ENCODE assay signal across 30 cellular contexts in the genomic region with DNA sequence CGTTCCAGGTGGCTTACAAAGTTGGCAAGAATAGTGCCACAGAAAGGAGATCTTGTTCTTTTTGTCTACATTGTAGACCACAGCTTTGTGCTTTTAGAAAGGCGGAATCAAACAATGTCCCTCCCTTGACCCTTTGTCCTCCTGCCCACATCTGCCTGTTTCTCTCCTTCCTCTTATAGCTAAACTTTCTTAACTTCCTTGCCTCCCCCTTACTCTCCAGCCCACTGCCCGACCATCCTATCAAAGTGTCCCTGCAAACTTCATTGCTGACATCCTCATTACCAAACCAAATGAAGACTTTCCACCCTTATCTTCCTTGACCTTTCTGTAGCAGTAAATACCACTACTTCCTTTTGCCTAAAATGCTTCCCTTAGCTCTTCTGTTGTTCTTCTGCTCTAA. TPM values are rescaled to one million over a fixed set of nuclear protein-coding genes. Genes with fewer than 3 reads are reported as not detected.
DNase-seq lines count a peak whose midpoint lies in the region; ATAC-seq and TF ChIP-seq lines count a peak whose summit lies in the region.
"Had no signal": no experiment of that assay in that cellular context is flagged by ENCODE, and none has a peak within 500 bp of the region (broad histone marks: within the 10 kb centered on the region; RNA-seq: fewer than 3 reads in every experiment).

No MANE protein-coding gene starts in this region.

- H3K4me1 Mint-ChIP-seq in activated naive CD4-positive, alpha-beta T cell treated with anti-CD3 and anti-CD28 coated beads, Interleukin-2, amount 50 U/mL, for 24 hours: peaks cover 81% of the 10 kb centered on the region
- peaks cover 71 to 85% (median 72%) of the 10 kb centered on the region in 3 donors for H3K4me1 Mint-ChIP-seq in T-cell
- peaks cover 67% of the 10 kb centered on the region for H3K4me1 Mint-ChIP-seq in activated naive CD8-positive, alpha-beta T cell treated with anti-CD3 and anti-CD28 coated beads, Interleukin-2, amount 50 U/mL, for 24 hours

- H3K27ac ChIP-seq in upper lobe of right lung (no peak overlapping the region), breast epithelium (no peak overlapping the region)
- H3K27ac ChIP-seq: A549, gastroesophageal sphincter, prostate gland, sigmoid colon, thoracic aorta had no signal

- H3K9me3 Mint-ChIP-seq in activated naive CD4-positive, alpha-beta T cell treated with anti-CD3 and anti-CD28 coated beads, Interleukin-2, amount 50 U/mL, for 24 hours: peaks cover 5% of the 10 kb centered on the region
- H3K9me3 Mint-ChIP-seq in T-cell: peaks cover 0 to 7% (median 0%) of the 10 kb centered on the region in 3 donors
- no peaks in the 10 kb centered on the region for H3K9me3 Mint-ChIP-seq in activated naive CD8-positive, alpha-beta T cell treated with anti-CD3 and anti-CD28 coated beads, Interleukin-2, amount 50 U/mL, for 24 hours
- H3K9me3 Mint-ChIP-seq: stimulated activated naive B cell treated with anti-CD40 and anti-IgM and Interleukin-4, amounts not matched to agents 10 μg/mL and 1 μg/mL and 100 μg/mL, for 72 hours had no signal

- TF ChIP-seq CTCF in upper lobe of right lung (IDR thresholded peaks at IDR 0.05) (no peak), breast epithelium (IDR thresholded peaks at IDR 0.05) (no peak)

- ATAC-seq in T-cell (replicated peaks in 1 of 4) (no peak), upper lobe of right lung (peak; percentile 81), HG03432 (IDR thresholded peaks at IDR 0.05; ENCODE audit: unreplicated experiment) (no peak)
- ATAC-seq in activated naive CD8-positive, alpha-beta T cell treated with anti-CD3 and anti-CD28 coated beads, Interleukin-2, amount 50 U/mL, for 24 hours: no peak
- ATAC-seq: A549; gastroesophageal sphincter; stimulated activated naive B cell treated with anti-CD40 and anti-IgM and Interleukin-4, amounts not matched to agents 10 μg/mL and 1 μg/mL and 100 μg/mL, for 72 hours had no signal

- H3K9me3 ChIP-seq in upper lobe of right lung (no peaks in the 10 kb centered on the region), breast epithelium (no peaks in the 10 kb centered on the region)
- H3K9me3 ChIP-seq: A549, Caco-2, gastroesophageal sphincter, HAP-1, MG63, prostate gland, sigmoid colon, thoracic aorta had no signal

- DNase-seq in activated naive CD4-positive, alpha-beta T cell (lab: John Stamatoyannopoulos, UW): no peak
- DNase-seq in T-cell: no peak
- DNase-seq in activated naive CD8-positive, alpha-beta T cell treated with anti-CD3 and anti-CD28 coated beads, Interleukin-2, amount 50 U/mL, for 24 hours: no peak
- DNase-seq in upper lobe of right lung: no peak
- DNase-seq in epidermal melanocyte (ENCODE audit: insufficient read length, low spot score): no peak
- DNase-seq in breast epithelium (ENCODE audit: low spot score in 2 of 2): no peak
- DNase-seq: activated naive CD4-positive, alpha-beta T cell treated with anti-CD3 and anti-CD28 coated beads, Interleukin-2, amount 50 U/mL, for 16 hours; activated T-cell treated with anti-CD3 and anti-CD28 coated beads, Interleukin-2, amount 50 U/mL, for 72 hours; Caco-2; central memory CD4-positive, alpha-beta T cell; hypothalamus; mesendoderm; MG63; NCI-H1105 treated with DMSO at 0.1 percent for 48 hours; NCI-H2029 treated with DMSO at 0.1 percent for 48 hours; NCI-H526; Right ventricle myocardium superior; sigmoid colon; stimulated activated naive B cell treated with anti-CD40 and anti-IgM and Interleukin-4, amounts not matched to agents 10 μg/mL and 1 μg/mL and 100 μg/mL, for 72 hours; SW 1271 had no signal

- H3K4me1 ChIP-seq in upper lobe of right lung (peaks cover 7% of the 10 kb centered on the region), breast epithelium (no peaks in the 10 kb centered on the region)
- H3K4me1 ChIP-seq: A549, Caco-2, gastroesophageal sphincter, HAP-1, prostate gland, sigmoid colon had no signal

- POLR2A ChIA-PET in T-cell (lab: Charles Lee): no interaction called here

- no peak overlapping the region for H3K4me3 ChIP-seq in upper lobe of right lung
- no peak overlapping the region for H3K4me3 ChIP-seq in breast epithelium
- H3K4me3 ChIP-seq: A549, gastroesophageal sphincter, HAP-1, MG63, prostate gland, sigmoid colon, thoracic aorta had no signal

- no peaks in the 10 kb centered on the region for H3K27me3 ChIP-seq in upper lobe of right lung
- no peaks in the 10 kb centered on the region for H3K27me3 ChIP-seq in breast epithelium
- H3K27me3 ChIP-seq: gastroesophageal sphincter, sigmoid colon had no signal

- no peaks in the 10 kb centered on the region for H3K27me3 Mint-ChIP-seq in activated naive CD4-positive, alpha-beta T cell treated with anti-CD3 and anti-CD28 coated beads, Interleukin-2, amount 50 U/mL, for 24 hours
- no peaks in the 10 kb centered on the region for H3K27me3 Mint-ChIP-seq in T-cell
- H3K27me3 Mint-ChIP-seq in activated naive CD8-positive, alpha-beta T cell treated with anti-CD3 and anti-CD28 coated beads, Interleukin-2, amount 50 U/mL, for 24 hours: no peaks in the 10 kb centered on the region
- H3K27me3 Mint-ChIP-seq: B cell; IgD-negative memory B cell; stimulated activated naive B cell treated with anti-CD40 and anti-IgM and Interleukin-4, amounts not matched to agents 10 μg/mL and 1 μg/mL and 100 μg/mL, for 72 hours had no signal

- H3K36me3 ChIP-seq in upper lobe of right lung (no peaks in the 10 kb centered on the region), breast epithelium (no peaks in the 10 kb centered on the region)
- H3K36me3 ChIP-seq: gastroesophageal sphincter, HAP-1, MG63, prostate gland, sigmoid colon, thoracic aorta had no signal

- H3K4me3 Mint-ChIP-seq in activated naive CD4-positive, alpha-beta T cell treated with anti-CD3 and anti-CD28 coated beads, Interleukin-2, amount 50 U/mL, for 24 hours: no peak overlapping the region
- peak overlapping the region in 1 of 3 donors; percentile 50 for H3K4me3 Mint-ChIP-seq in T-cell
- peak overlapping the region; percentile 35 for H3K4me3 Mint-ChIP-seq in activated naive CD8-positive, alpha-beta T cell treated with anti-CD3 and anti-CD28 coated beads, Interleukin-2, amount 50 U/mL, for 24 hours
- H3K4me3 Mint-ChIP-seq: B cell; IgD-negative memory B cell; stimulated activated naive B cell treated with anti-CD40 and anti-IgM and Interleukin-4, amounts not matched to agents 10 μg/mL and 1 μg/mL and 100 μg/mL, for 72 hours had no signal

- intact Hi-C loops in upper lobe of right lung (cut with DNase I): no loop called here
- intact Hi-C loops in breast epithelium (cut with DNase I; ENCODE audit: low total_unique reads): no loop called here

- TF ChIP-seq POLR2A in breast epithelium (IDR thresholded peaks at IDR 0.05): no peak

- peak overlapping the region; percentile 41 for H3K27ac Mint-ChIP-seq in activated naive CD4-positive, alpha-beta T cell treated with anti-CD3 and anti-CD28 coated beads, Interleukin-2, amount 50 U/mL, for 24 hours
- H3K27ac Mint-ChIP-seq in T-cell: peak overlapping the region; percentile 60 to 77
- peak overlapping the region; percentile 80 for H3K27ac Mint-ChIP-seq in activated naive CD8-positive, alpha-beta T cell treated with anti-CD3 and anti-CD28 coated beads, Interleukin-2, amount 50 U/mL, for 24 hours
- H3K27ac Mint-ChIP-seq: activated T-cell treated with anti-CD3 and anti-CD28 coated beads, Interleukin-2, amount 50 U/mL, for 72 hours; B cell; IgD-negative memory B cell; stimulated activated naive B cell treated with anti-CD40 and anti-IgM and Interleukin-4, amounts not matched to agents 10 μg/mL and 1 μg/mL and 100 μg/mL, for 72 hours had no signal

- peaks cover 2% of the 10 kb centered on the region for H3K36me3 Mint-ChIP-seq in activated naive CD4-positive, alpha-beta T cell treated with anti-CD3 and anti-CD28 coated beads, Interleukin-2, amount 50 U/mL, for 24 hours
- H3K36me3 Mint-ChIP-seq in T-cell: no peaks in the 10 kb centered on the region
- peaks cover 3% of the 10 kb centered on the region for H3K36me3 Mint-ChIP-seq in activated naive CD8-positive, alpha-beta T cell treated with anti-CD3 and anti-CD28 coated beads, Interleukin-2, amount 50 U/mL, for 24 hours (ENCODE audit: low read depth)

- CTCF ChIA-PET in T-cell (lab: Charles Lee): interaction anchor here in 1 of 2 donors (1.0 to 1.1 kb wide), 2 partner anchors 23 to 68 kb away, joined by 3 read pairs; no protein-coding TSS in a partner anchor

RNA-seq across cellular contexts. Expression of a gene that starts 5.0 kb away (rescaled TPM):
- total RNA-seq in T-cell (1 to 10 TPM; 1.3 to 3.4 (median 1.9) TPM), upper lobe of right lung (61.5 TPM), breast epithelium (10 to 100 TPM in 2 of 3 donors, 1 to 10 TPM in 1; 5.4 to 13.1 (median 10.1) TPM)
- total RNA-seq: Caco-2, fibroblast of lung had no signal

RNA-seq across cellular contexts. Expression of a gene that starts 38.6 kb away (rescaled TPM):
- total RNA-seq in T-cell (1 to 10 TPM; 4.2 to 9.7 (median 8.5) TPM), upper lobe of right lung (1.6 TPM), breast epithelium (1 to 10 TPM in 2 of 3 donors, under 1 TPM in 1; 0.44 to 7.4 (median 1.3) TPM)
